Comparison of ENCODE assay signal across 8 cellular contexts in the genomic region with DNA sequence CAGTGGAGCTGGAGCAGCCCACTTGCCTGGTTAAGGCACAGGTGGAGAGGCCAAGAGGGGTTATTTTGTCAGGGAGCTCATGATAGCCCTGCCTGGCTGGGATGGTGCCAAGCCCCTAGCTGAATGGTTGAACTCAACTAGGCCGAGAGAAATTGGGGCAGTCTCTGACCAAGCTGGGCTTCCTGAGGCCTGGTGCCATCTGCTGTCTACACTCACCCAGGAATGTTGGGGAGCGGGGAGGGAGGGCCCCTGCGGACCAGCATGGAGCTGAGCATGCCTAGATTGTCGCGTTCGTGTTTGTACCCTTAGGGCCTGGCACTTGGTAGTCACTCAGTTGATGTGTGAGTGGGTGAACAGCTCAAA. TPM values are rescaled to one million over a fixed set of nuclear protein-coding genes. Genes with fewer than 3 reads are reported as not detected.
DNase-seq lines count a peak whose midpoint lies in the region; ATAC-seq and TF ChIP-seq lines count a peak whose summit lies in the region.

No MANE protein-coding gene starts in this region.

- TF ChIP-seq CTCF in C4-2B (conservative IDR thresholded peaks at IDR 0.05) (no peak), natural killer cell (IDR thresholded peaks at IDR 0.05) (no peak)

- H3K4me1 Mint-ChIP-seq in natural killer cell = peaks cover 47 to 65% of the 10 kb centered on the region in 2 donors

- no peak for DNase-seq in MG63
- DNase-seq in natural killer cell = no peak
- DNase-seq in 8988T = no peak

- H3K27ac ChIP-seq in C4-2B (peak overlapping the region; percentile 94), ectodermal cell (ENCODE audit: insufficient read depth, low read depth, low read length, poor library complexity, severe bottlenecking) (no peak overlapping the region)

- no peaks in the 10 kb centered on the region for H3K9me3 ChIP-seq in MG63
- no peaks in the 10 kb centered on the region for H3K9me3 ChIP-seq in ectodermal cell (ENCODE audit: control insufficient read depth, low read length)

- intact Hi-C loops in natural killer cell (cut with micrococcal nuclease) = loop anchor here (5.0 kb wide), 2 partner anchors 60 to 335 kb away; a partner anchor contains a TSS

- H3K36me3 Mint-ChIP-seq in natural killer cell = no peaks in the 10 kb centered on the region

- 77 to 79% methylated on average over 6 of the region's 6 CpGs for WGBS in ectodermal cell, 2 experiments

- ATAC-seq in natural killer cell = no peak
- no peak for ATAC-seq in HG02970 (IDR thresholded peaks at IDR 0.05; ENCODE audit: low FRiP score, unreplicated experiment)
- no peak for ATAC-seq in GM18502 (IDR thresholded peaks at IDR 0.05; ENCODE audit: poor library complexity, unreplicated experiment)
- ATAC-seq in GM18870 (IDR thresholded peaks at IDR 0.05; ENCODE audit: unreplicated experiment) = no peak

- peak overlapping the region; percentile 94 for H3K4me3 Mint-ChIP-seq in natural killer cell

- no peaks in the 10 kb centered on the region for H3K27me3 Mint-ChIP-seq in natural killer cell (ENCODE audit: low read depth in 2 of 2)

- peaks cover 9% of the 10 kb centered on the region for H3K4me1 ChIP-seq in ectodermal cell (ENCODE audit: control insufficient read depth, insufficient read depth, low read length)

- H3K9me3 Mint-ChIP-seq in natural killer cell = no peaks in the 10 kb centered on the region

- H3K36me3 ChIP-seq in MG63 (peaks cover 14% of the 10 kb centered on the region), ectodermal cell (ENCODE audit: control insufficient read depth, insufficient read depth, low read length) (peaks cover 21% of the 10 kb centered on the region)

- H3K4me3 ChIP-seq in MG63 = peak overlapping the region; percentile 85
- H3K4me3 ChIP-seq in ectodermal cell (ENCODE audit: insufficient read depth, low read depth, low read length) = peak overlapping the region; percentile 94

- peak overlapping the region; percentile 93 to 94 for H3K27ac Mint-ChIP-seq in natural killer cell

- H3K27me3 ChIP-seq in MG63 (no peaks in the 10 kb centered on the region), ectodermal cell (ENCODE audit: control insufficient read depth, insufficient read depth, low read length, poor library complexity, severe bottlenecking) (no peaks in the 10 kb centered on the region)

RNA-seq across cellular contexts. Expression of a gene that starts 1.2 kb away (rescaled TPM):
- total RNA-seq in MG63 (2014; rRNA removed; shearing (Covaris generic); ENCODE audit: low replicate concordance) = 4.9 and 7.0 TPM in 2 replicates
- 18.3 TPM for polyA plus RNA-seq in ectodermal cell (2013, experiment 1 of 4)
- 22.2 TPM for polyA plus RNA-seq in ectodermal cell (2013, experiment 2 of 4)
- 16.7 TPM for polyA plus RNA-seq in ectodermal cell (2013, experiment 3 of 4)
- polyA plus RNA-seq in ectodermal cell (2013, experiment 4 of 4) = 19.1 TPM
- total RNA-seq in natural killer cell = 10 to 100 TPM; 45.1 to 72.1 (median 66.5) TPM

RNA-seq across cellular contexts. Expression of a gene that starts 17.0 kb away (rescaled TPM):
- total RNA-seq in MG63 (2014; rRNA removed; shearing (Covaris generic); ENCODE audit: low replicate concordance) = 8.0 and 21.4 TPM in 2 replicates
- 44.3 TPM for polyA plus RNA-seq in ectodermal cell (2013, experiment 1 of 4)
- polyA plus RNA-seq in ectodermal cell (2013, experiment 2 of 4) = 42.1 TPM
- 33.5 TPM for polyA plus RNA-seq in ectodermal cell (2013, experiment 3 of 4)
- polyA plus RNA-seq in ectodermal cell (2013, experiment 4 of 4) = 37.2 TPM
- total RNA-seq in natural killer cell = 10 to 100 TPM; 33.4 to 52.1 (median 34.7) TPM

RNA-seq across cellular contexts. Expression of a gene that starts 29.1 kb away (rescaled TPM):
- total RNA-seq in MG63 (2014; rRNA removed; shearing (Covaris generic); ENCODE audit: low replicate concordance) = not detected in 2 replicates
- 0.26 TPM for polyA plus RNA-seq in ectodermal cell (2013, experiment 1 of 4)
- polyA plus RNA-seq in ectodermal cell (2013, experiment 2 of 4) = 0.41 TPM
- 0.96 TPM for polyA plus RNA-seq in ectodermal cell (2013, experiment 3 of 4)
- polyA plus RNA-seq in ectodermal cell (2013, experiment 4 of 4) = 0.36 TPM
- total RNA-seq in natural killer cell = under 1 TPM in 2 of 3 donors, not detected in 1; 0.43 to 0.49 TPM

RNA-seq across cellular contexts. Expression of a gene that starts 37.0 kb away (rescaled TPM):
- 2.7 and 5.0 TPM in 2 replicates for total RNA-seq in MG63 (2014; rRNA removed; shearing (Covaris generic); ENCODE audit: low replicate concordance)
- 29.0 TPM for polyA plus RNA-seq in ectodermal cell (2013, experiment 1 of 4)
- polyA plus RNA-seq in ectodermal cell (2013, experiment 2 of 4) = 28.4 TPM
- polyA plus RNA-seq in ectodermal cell (2013, experiment 3 of 4) = 23.3 TPM
- 28.2 TPM for polyA plus RNA-seq in ectodermal cell (2013, experiment 4 of 4)
- 10 to 100 TPM in 1 of 3 donors, 1 to 10 TPM in 2; 7.4 to 20.4 (median 8.7) TPM for total RNA-seq in natural killer cell

RNA-seq across cellular contexts. Expression of a gene that starts 59.5 kb away (rescaled TPM):
- total RNA-seq in MG63 (2014; rRNA removed; shearing (Covaris generic); ENCODE audit: low replicate concordance) = 60.3 and 83.8 TPM in 2 replicates
- 94.5 TPM for polyA plus RNA-seq in ectodermal cell (2013, experiment 1 of 4)
- polyA plus RNA-seq in ectodermal cell (2013, experiment 2 of 4) = 92.5 TPM
- polyA plus RNA-seq in ectodermal cell (2013, experiment 3 of 4) = 84.5 TPM
- polyA plus RNA-seq in ectodermal cell (2013, experiment 4 of 4) = 98.3 TPM
- 10 to 100 TPM; 59.2 to 73.7 (median 69.2) TPM for total RNA-seq in natural killer cell
